In the genomic region with DNA sequence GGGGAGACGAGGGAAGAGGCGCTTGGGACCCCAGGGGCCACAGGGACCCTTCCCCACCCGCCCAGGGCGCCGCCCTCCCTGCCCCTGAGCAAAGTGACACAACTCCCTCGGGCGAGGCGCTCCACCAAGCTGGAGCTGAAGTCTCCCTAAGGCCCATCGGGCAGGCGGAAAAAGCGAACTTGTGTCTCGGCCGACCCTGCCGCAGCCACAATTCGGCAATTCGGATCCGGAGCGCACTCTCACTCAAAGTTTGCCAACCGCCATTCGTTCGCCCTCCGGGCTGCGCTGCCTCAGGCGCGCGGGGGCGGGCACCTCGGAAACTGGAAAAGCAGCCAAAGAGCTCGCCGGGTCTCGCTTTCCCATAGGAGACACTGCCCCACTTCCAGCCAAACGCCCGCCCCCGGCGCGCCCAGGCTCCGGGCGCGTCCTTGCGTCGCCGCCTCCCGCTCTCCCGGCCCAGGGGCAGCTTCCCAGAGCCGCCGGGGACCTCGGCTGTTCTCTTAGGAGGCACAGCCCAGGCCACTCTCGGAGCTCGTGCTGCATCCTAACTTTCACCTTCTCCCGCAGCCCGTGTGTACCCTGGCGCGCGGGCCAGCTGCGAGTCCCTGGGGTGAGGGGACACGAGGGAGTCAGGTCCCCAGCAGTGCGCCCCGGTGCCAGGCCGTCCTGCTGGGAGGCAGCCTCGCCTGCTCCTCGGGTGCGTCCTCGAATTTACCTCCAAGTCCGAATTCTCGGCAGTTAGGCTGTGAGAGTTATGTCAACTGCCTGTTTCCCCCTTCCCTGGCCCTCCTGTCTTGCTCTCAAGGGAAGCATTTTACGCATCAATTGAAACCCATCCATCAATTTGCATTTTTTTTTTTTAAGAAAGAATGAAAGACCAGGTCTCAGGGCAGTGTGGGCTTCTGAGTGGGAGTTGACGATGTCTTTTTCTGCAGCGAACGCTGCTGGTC, we compare ENCODE assay signal across 8 cellular contexts. TPM values are rescaled to one million over a fixed set of nuclear protein-coding genes. Genes with fewer than 3 reads are reported as not detected.
DNase-seq lines count a peak whose midpoint lies in the region; ATAC-seq, FAIRE-seq and TF ChIP-seq lines count a peak whose summit lies in the region.

No MANE protein-coding gene starts in this region.

- H3K9me3 ChIP-seq in T-helper 17 cell (ENCODE audit: control insufficient read depth, low read length, poor library complexity, severe bottlenecking) (no peaks in the 10 kb centered on the region), H1 (ENCODE audit: insufficient read depth in 2 of 2, low read depth in 1 of 2, low read length in 1 of 2) (no peaks in the 10 kb centered on the region), suprapubic skin (no peaks in the 10 kb centered on the region)

- H3K79me1 ChIP-seq in H1 (ENCODE audit: low read depth, low read length), result no peaks in the 10 kb centered on the region

- H3K36me3 Mint-ChIP-seq in T-helper 17 cell (ENCODE audit: low read depth), result no peaks in the 10 kb centered on the region

- no peak overlapping the region for H2AK5ac ChIP-seq in H1 (ENCODE audit: low read depth, low read length)

- CTCF ChIA-PET in H1 (lab: Charles Lee; ENCODE audit: partially characterized antibody), result interaction anchor here (0.9 to 4.7 kb wide), 5 partner anchors 9 to 251 kb away, joined by 3 to 31 read pairs (median 4); no protein-coding TSS in a partner anchor

- no peak overlapping the region for H3K27ac Mint-ChIP-seq in T-helper 17 cell

- DNase-seq in NCI-H510A (lab: John Stamatoyannopoulos, UW), result peak; percentile 12
- DNase-seq in NCI-H510A treated with DMSO at 0.1 percent for 48 hours (lab: John Stamatoyannopoulos, UW), result no peak
- DNase-seq in T-helper 17 cell, result peak in 1 of 3 donors; percentile 11
- peak in 1 of 2 experiments; percentile 75 for DNase-seq in H1 (ENCODE audit: low read depth in 1 of 2, low spot score in 2 of 2)
- DNase-seq in lung microvascular endothelial cell (ENCODE audit: low read depth in 2 of 2), result peak; percentile 31 to 50
- peak; percentile 73 to 82 for DNase-seq in suprapubic skin (ENCODE audit: low spot score in 2 of 2)

- H4K20me1 ChIP-seq in KMS-11 (ENCODE audit: insufficient read depth) (no peaks in the 10 kb centered on the region), H1 (replicated peaks in 1 of 2; ENCODE audit: control insufficient read depth in 1 of 2, insufficient read depth in 2 of 2, low read length in 2 of 2) (peaks cover 3 to 15% of the 10 kb centered on the region in 2 experiments)

- H3K4me1 Mint-ChIP-seq in T-helper 17 cell, result peaks cover 17% of the 10 kb centered on the region

- no peak for TF ChIP-seq CTCF in KMS-11 (conservative IDR thresholded peaks at IDR 0.05; ENCODE audit: low read depth, low read length)
- TF ChIP-seq CTCF in H1 (IDR thresholded peaks at IDR 0.05; ENCODE audit: control extremely low read depth in 1 of 3, insufficient read depth in 1 of 3, low read depth in 1 of 3, low read length in 3 of 3), result no peak
- TF ChIP-seq CTCF in suprapubic skin (IDR thresholded peaks at IDR 0.05), result no peak

- H3K36me3 ChIP-seq in KMS-11 (ENCODE audit: insufficient read depth) (no peaks in the 10 kb centered on the region), H1 (ENCODE audit: control insufficient read depth in 2 of 4, insufficient read depth in 4 of 4, low read length in 3 of 4) (no peaks in the 10 kb centered on the region), suprapubic skin (no peaks in the 10 kb centered on the region)

- no peaks in the 10 kb centered on the region for H3K27me3 ChIP-seq in KMS-11 (ENCODE audit: insufficient read depth, low read depth)
- peaks cover 26 to 69% (median 53%) of the 10 kb centered on the region in 4 experiments for H3K27me3 ChIP-seq in H1 (replicated peaks in 1 of 4; ENCODE audit: control insufficient read depth in 3 of 4, extremely low read depth in 1 of 4, insufficient read depth in 3 of 4, low read length in 3 of 4)
- H3K27me3 ChIP-seq in suprapubic skin, result peaks cover 17% of the 10 kb centered on the region

- peak overlapping the region; percentile 80; the same call in 1 of the 2 replicates for H2BK20ac ChIP-seq in H1 (ENCODE audit: low read length)

- H3K9ac ChIP-seq in KMS-11, result peak overlapping the region; percentile 70; the same call in 1 of the 2 replicates
- no peak overlapping the region; a peak in 1 of 7 replicates for H3K9ac ChIP-seq in H1 (replicated peaks in 1 of 4; ENCODE audit: extremely low read depth in 1 of 4, low read depth in 3 of 4, low read length in 3 of 4)

- 2% methylated on average over 62 of the region's 69 CpGs; no CpG with 5 or more reads in 1 of the 2 experiments for WGBS in H1 (ENCODE audit: extremely low coverage in 1 of 2, insufficient coverage in 1 of 2, insufficient read length in 1 of 2, insufficient replicate concordance in 2 of 2, low coverage in 1 of 2, low lambda C conversion rate in 2 of 2, missing lambda C conversion rate in 1 of 2), 2 experiments
- WGBS in suprapubic skin, result under 1% methylated on average over 22 of the region's 69 CpGs

- FAIRE-seq in H1 (lab: Jason Lieb, UNC), result no peak

- H2BK15ac ChIP-seq in H1 (ENCODE audit: low read length), result peak overlapping the region; percentile 92

- H3K27ac ChIP-seq in KMS-11 (no peak overlapping the region), H1 (ENCODE audit: low read depth, low read length) (no peak overlapping the region), suprapubic skin (peak overlapping the region; percentile 85)

- H3K79me2 ChIP-seq in KMS-11 (ENCODE audit: insufficient read depth, low read depth), result no peaks in the 10 kb centered on the region; the same call in 1 of the 2 replicates
- peaks cover 0 to 18% of the 10 kb centered on the region in 2 experiments; a peak in 2 of 4 replicates for H3K79me2 ChIP-seq in H1 (ENCODE audit: control insufficient read depth in 1 of 2, insufficient read depth in 2 of 2, low read length in 2 of 2)

- no peak for TF ChIP-seq RAD21 in H1 (IDR thresholded peaks at IDR 0.05 in 1 of 2, conservative IDR thresholded peaks at IDR 0.05 in 1 of 2; ENCODE audit: low read depth in 2 of 2, low read length in 2 of 2)

- H2AFZ ChIP-seq in KMS-11 (ENCODE audit: low read depth), result peak overlapping the region; percentile 98
- H2AFZ ChIP-seq in H1 (ENCODE audit: low read length), result peak overlapping the region; percentile 38; the same call in 1 of the 2 replicates

- H2BK12ac ChIP-seq in H1 (ENCODE audit: low read depth, low read length), result peak overlapping the region; percentile 97; the same call in 1 of the 2 replicates

- no peak overlapping the region for H3K14ac ChIP-seq in H1 (ENCODE audit: insufficient read length)

- H3K4me3 Mint-ChIP-seq in T-helper 17 cell, result peak overlapping the region; percentile 83

- peaks cover 24% of the 10 kb centered on the region for H3K23me2 ChIP-seq in H1 (ENCODE audit: low read depth, low read length)

- TF ChIP-seq POLR2A in H1 (IDR thresholded peaks at IDR 0.05; ENCODE audit: control extremely low read depth in 1 of 2, low read depth in 2 of 2, low read length in 2 of 2) (no peak), suprapubic skin (IDR thresholded peaks at IDR 0.05) (no peak)

- H3K23ac ChIP-seq in H1 (ENCODE audit: insufficient read length), result no peak overlapping the region

- H3K4me1 ChIP-seq in KMS-11 (ENCODE audit: low read depth, poor library complexity, severe bottlenecking) (peaks cover 22% of the 10 kb centered on the region), H1 (replicated peaks in 1 of 4; ENCODE audit: control insufficient read depth in 3 of 4, insufficient read depth in 4 of 4, low read length in 3 of 4) (peaks cover 3 to 16% (median 6%) of the 10 kb centered on the region in 4 experiments; a peak in 6 of 7 replicates), suprapubic skin (peaks cover 64% of the 10 kb centered on the region)

- H4K5ac ChIP-seq in H1 (ENCODE audit: insufficient read length, low read depth, low read length), result peak overlapping the region; percentile 57

- H3K4me2 ChIP-seq in KMS-11, result peak overlapping the region; percentile 95
- peak overlapping the region; percentile 86 to 98 for H3K4me2 ChIP-seq in H1 (ENCODE audit: insufficient read depth in 1 of 2, low read depth in 2 of 2, low read length in 2 of 2)

- peak overlapping the region; percentile 97; the same call in 1 of the 2 replicates for H3K18ac ChIP-seq in H1 (ENCODE audit: extremely low read depth, low read length)

- no peak overlapping the region; the same call in 1 of the 2 replicates for H2BK5ac ChIP-seq in H1 (ENCODE audit: low read depth, low read length)

- no peak overlapping the region for H3K4me3 ChIP-seq in KMS-11 (IDR thresholded peaks at IDR 0.05; ENCODE audit: insufficient read depth, low read depth, low read length)
- peak overlapping the region; percentile 41 to 80 (median 61) for H3K4me3 ChIP-seq in H1 (ENCODE audit: extremely low read depth in 1 of 4, insufficient read depth in 2 of 4, low read depth in 3 of 4, low read length in 4 of 4)
- H3K4me3 ChIP-seq in suprapubic skin, result peak overlapping the region; percentile 74

- H3K56ac ChIP-seq in H1 (replicated peaks; ENCODE audit: insufficient read length, low read depth, low read length), result peak overlapping the region; percentile 48

- peak overlapping the region; percentile 94 for H4K8ac ChIP-seq in H1 (ENCODE audit: extremely low read depth, insufficient read depth, low read length)

- TF ChIP-seq EP300 in H1 (IDR thresholded peaks at IDR 0.05; ENCODE audit: borderline replicate concordance in 1 of 2, low read depth in 2 of 2, low read length in 2 of 2) (peak in 1 of 2 experiments; percentile 6; a peak in 1 of 3 replicates), suprapubic skin (IDR thresholded peaks at IDR 0.05) (no peak)

- peak overlapping the region; percentile 79 for H4K91ac ChIP-seq in H1 (replicated peaks; ENCODE audit: insufficient read length, low read length)

- H2BK120ac ChIP-seq in H1 (replicated peaks; ENCODE audit: low read depth, low read length), result peak overlapping the region; percentile 67

- peak overlapping the region; percentile 53 for H3K4ac ChIP-seq in H1 (replicated peaks; ENCODE audit: insufficient read length, low read depth, low read length)

- POLR2A ChIA-PET in H1 (lab: Charles Lee; ENCODE audit: partially characterized antibody), result interaction anchor here (0.6 to 5.1 kb wide), 4 partner anchors 22 to 620 kb away, joined by 3 to 16 read pairs (median 4); no protein-coding TSS in a partner anchor

- H3K27me3 Mint-ChIP-seq in T-helper 17 cell, result peaks cover 41% of the 10 kb centered on the region

- ATAC-seq in T-helper 17 cell (no peak), GM19328 (IDR thresholded peaks at IDR 0.05; ENCODE audit: unreplicated experiment) (no peak)

RNA-seq across cellular contexts. Expression of gene KCTD1, which starts 1.4 kb away (rescaled TPM):
- total RNA-seq in T-helper 17 cell (1 to 10 TPM; 2.8 to 2.9 TPM), lung microvascular endothelial cell (5.0 and 5.9 TPM in 2 replicates), suprapubic skin (100 to 1,000 TPM in 1 of 4 donors, 10 to 100 TPM in 3; 31.9 to 104 (median 69.7) TPM)
- total RNA-seq in H1 (2021; fragmentation: NEBNext Ultra II Directional; extraction: Animal tissue kit (Norgen Biotek cat#: 25700)), result 14.0 and 17.6 TPM in 2 replicates
- polyA plus RNA-seq in H1 (2011; rRNA removed), result 7.7 and 9.8 TPM in 2 replicates
- 8.6 TPM for polyA plus RNA-seq in H1 (2011; cell fraction: cytosol; rRNA removed)
- 15.1 TPM for polyA plus RNA-seq in H1 (2011; cell fraction: nucleus; rRNA removed)
- 16.4 to 18.4 TPM (median 16.8 TPM) in 4 replicates for polyA plus RNA-seq in H1 (2012, experiment 1 of 2)
- polyA plus RNA-seq in H1 (2012, experiment 2 of 2), result 10.2 TPM
- 12.9 TPM for polyA plus RNA-seq in H1 (2013, experiment 1 of 2)
- 11.6 TPM for polyA plus RNA-seq in H1 (2013, experiment 2 of 2)
- polyA minus RNA-seq in H1 (2011; rRNA and poly(A)+ RNA removed), result 14.5 and 19.8 TPM in 2 replicates
- polyA minus RNA-seq in H1 (2011; cell fraction: cytosol; rRNA and poly(A)+ RNA removed), result 14.8 TPM
- 27.8 TPM for polyA minus RNA-seq in H1 (2011; cell fraction: nucleus; rRNA and poly(A)+ RNA removed)
